ENCODE assay signal across 1 cellular context in the genomic region with DNA sequence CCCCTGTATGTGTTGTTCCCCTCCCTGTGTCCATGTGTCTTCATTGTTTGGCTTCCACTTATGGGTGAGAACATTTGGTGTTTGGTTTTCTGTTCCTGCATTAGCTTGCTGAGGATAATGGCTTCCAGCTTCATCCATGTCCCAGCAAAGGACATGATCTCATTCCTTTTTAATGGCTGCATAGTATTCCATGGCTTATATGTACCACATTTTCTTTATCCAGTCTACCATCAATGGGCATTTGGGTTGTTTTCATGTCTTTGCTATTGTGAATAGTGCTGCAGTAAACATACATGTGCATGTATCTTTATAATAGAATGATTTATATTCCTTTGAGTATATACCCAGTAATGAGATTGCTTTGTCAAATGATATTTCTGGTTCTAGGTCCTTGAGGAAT. TPM values are rescaled to one million over a fixed set of nuclear protein-coding genes. Genes with fewer than 3 reads are reported as not detected.
"Had no signal": no experiment of that assay in that cellular context is flagged by ENCODE, and none has a peak within 500 bp of the region (broad histone marks: within the 10 kb centered on the region; RNA-seq: fewer than 3 reads in every experiment).

No MANE protein-coding gene starts in this region.

RNA-seq across cellular contexts. Expression of a gene that starts 8.6 kb away (rescaled TPM):
- polyA plus RNA-seq: GM12878 had no signal
